Comparison of ENCODE assay signal across 9 cellular contexts in genomic region chr12:26971963-26972362, GRCh38. TPM values are rescaled to one million over a fixed set of nuclear protein-coding genes. Genes with fewer than 3 reads are reported as not detected.
DNase-seq lines count a peak whose midpoint lies in the region; ATAC-seq and TF ChIP-seq lines count a peak whose summit lies in the region.
"Had no signal": no experiment of that assay in that cellular context is flagged by ENCODE, and none has a peak within 500 bp of the region (broad histone marks: within the 10 kb centered on the region; RNA-seq: fewer than 3 reads in every experiment).

No MANE protein-coding gene starts in this region.

- H3K23ac ChIP-seq in neuronal stem cell (ENCODE audit: low read depth, low read length, poor library complexity), result no peak overlapping the region

- H3K4me3 Mint-ChIP-seq in natural killer cell, result peak overlapping the region; percentile 31
- H3K4me3 Mint-ChIP-seq: neural crest cell had no signal

- H3K4me1 ChIP-seq in colonic mucosa, result no peaks in the 10 kb centered on the region
- no peaks in the 10 kb centered on the region for H3K4me1 ChIP-seq in neuronal stem cell (ENCODE audit: control insufficient read depth in 2 of 2, insufficient read depth in 1 of 2, low read depth in 1 of 2, low read length in 2 of 2)

- no peak overlapping the region for H3K27ac ChIP-seq in colonic mucosa
- H3K27ac ChIP-seq in neuronal stem cell (replicated peaks; ENCODE audit: low read length), result no peak overlapping the region

- H3K9ac ChIP-seq in colonic mucosa (ENCODE audit: low read depth in 2 of 2, low read length in 2 of 2) (no peak overlapping the region), neuronal stem cell (ENCODE audit: low read depth, low read length, poor library complexity) (no peak overlapping the region)

- no peak for TF ChIP-seq CTCF in natural killer cell (IDR thresholded peaks at IDR 0.05)
- TF ChIP-seq CTCF in colonic mucosa (IDR thresholded peaks at IDR 0.05), result no peak

- H3K79me1 ChIP-seq in neuronal stem cell (ENCODE audit: low read depth, low read length), result no peaks in the 10 kb centered on the region

- H2BK120ac ChIP-seq in neuronal stem cell (ENCODE audit: low read depth, low read length), result no peak overlapping the region

- peaks cover 15% of the 10 kb centered on the region for H3K36me3 Mint-ChIP-seq in natural killer cell

- H3K9me3 ChIP-seq in colonic mucosa, result no peaks in the 10 kb centered on the region
- peaks cover 0 to under 1% of the 10 kb centered on the region in 2 donors for H3K9me3 ChIP-seq in neuronal stem cell (replicated peaks in 1 of 2; ENCODE audit: control insufficient read depth in 2 of 2, insufficient read depth in 1 of 2, low read depth in 1 of 2, low read length in 2 of 2)

- intact Hi-C loops in natural killer cell (cut with micrococcal nuclease) (loop anchor here (1.0 kb wide), 1 partner anchor 33 kb away; no protein-coding TSS in a partner anchor), colonic mucosa (cut with DNase I) (no loop called here)

- no peak overlapping the region for H2AFZ ChIP-seq in neuronal stem cell (ENCODE audit: low read length)

- H3K14ac ChIP-seq in neuronal stem cell (ENCODE audit: low read length), result no peak overlapping the region

- H2AK5ac ChIP-seq in neuronal stem cell (ENCODE audit: low read depth, low read length), result no peak overlapping the region

- H4K91ac ChIP-seq in neuronal stem cell (ENCODE audit: low read depth, low read length, poor library complexity), result no peak overlapping the region

- H3K36me3 ChIP-seq in colonic mucosa (no peaks in the 10 kb centered on the region), neuronal stem cell (replicated peaks in 1 of 2; ENCODE audit: control insufficient read depth in 2 of 2, insufficient read depth in 2 of 2, low read length in 2 of 2) (peaks cover under 1 to 97% of the 10 kb centered on the region in 2 donors)

- WGBS in neuronal stem cell (ENCODE audit: extremely low coverage in 2 of 2, insufficient read length in 2 of 2, insufficient replicate concordance in 1 of 2), 2 donors, result no CpG with 5 or more reads among the region's 2 CpGs

- H4K8ac ChIP-seq in neuronal stem cell (ENCODE audit: low read depth, low read length), result no peak overlapping the region

- peaks cover 15 to 17% of the 10 kb centered on the region in 2 donors for H3K4me1 Mint-ChIP-seq in natural killer cell
- H3K4me1 Mint-ChIP-seq: neural crest cell had no signal

- H3K4me2 ChIP-seq in neuronal stem cell (ENCODE audit: insufficient read depth, low read length, poor library complexity, severe bottlenecking), result no peak overlapping the region

- H3K27me3 ChIP-seq in colonic mucosa (no peaks in the 10 kb centered on the region), neuronal stem cell (ENCODE audit: control insufficient read depth in 3 of 3, insufficient read depth in 3 of 3, low read depth in 1 of 3, low read length in 3 of 3) (no peaks in the 10 kb centered on the region)

- no peak overlapping the region for H2BK15ac ChIP-seq in neuronal stem cell (ENCODE audit: low read length)

- H3K4me3 ChIP-seq in colonic mucosa (no peak overlapping the region), neuronal stem cell (ENCODE audit: low read length in 2 of 2) (no peak overlapping the region)

- no peaks in the 10 kb centered on the region for H3K9me3 Mint-ChIP-seq in natural killer cell

- peak; percentile 97 for ATAC-seq in GM18498 (IDR thresholded peaks at IDR 0.05; ENCODE audit: unreplicated experiment)
- peak; percentile 93 for ATAC-seq in HG02763 (IDR thresholded peaks at IDR 0.05; ENCODE audit: unreplicated experiment)
- peak; percentile 94 to 99 (median 99) for ATAC-seq in natural killer cell

- no peak overlapping the region for H2BK5ac ChIP-seq in neuronal stem cell (ENCODE audit: low read length)

- peak overlapping the region; percentile 17 to 81 for H3K27ac Mint-ChIP-seq in natural killer cell

- no peak overlapping the region for H2BK12ac ChIP-seq in neuronal stem cell (ENCODE audit: low read length)

- peak; percentile 24 for DNase-seq in activated CD4-positive, alpha-beta T cell treated with anti-CD3 and anti-CD28 coated beads for 1 hour
- DNase-seq in natural killer cell (peak; percentile 35), NCI-H510A treated with DMSO at 0.1 percent for 48 hours (lab: John Stamatoyannopoulos, UW) (no peak), colonic mucosa (no peak), neuronal stem cell (ENCODE audit: low spot score) (no peak), DMS153 treated with DMSO at 0.1 percent for 48 hours (lab: John Stamatoyannopoulos, UW; ENCODE audit: unreplicated experiment) (no peak)

- no peaks in the 10 kb centered on the region for H3K27me3 Mint-ChIP-seq in natural killer cell (ENCODE audit: low read depth in 2 of 2)

- H3K4ac ChIP-seq in neuronal stem cell (ENCODE audit: low read length), result no peak overlapping the region

- no peak overlapping the region for H3K18ac ChIP-seq in neuronal stem cell (ENCODE audit: low read length)

RNA-seq across cellular contexts. Expression of gene FGFR1OP2, which starts 33.7 kb away (rescaled TPM):
- total RNA-seq in natural killer cell (10 to 100 TPM; 43.3 to 59.9 (median 45.3) TPM), colonic mucosa (10 to 100 TPM; 26.4 to 31.1 TPM)
- polyA plus RNA-seq in neuronal stem cell (2013, experiment 1 of 2), result 42.0 TPM
- polyA plus RNA-seq in neuronal stem cell (2013, experiment 2 of 2), result 43.6 TPM

RNA-seq across cellular contexts. Expression of gene INTS13, which starts 34.2 kb away (rescaled TPM):
- total RNA-seq in natural killer cell, result 10 to 100 TPM; 17.5 to 20.8 (median 19.8) TPM
- total RNA-seq in colonic mucosa, result 10 to 100 TPM; 15.8 to 17.9 TPM
- 25.4 TPM for polyA plus RNA-seq in neuronal stem cell (2013, experiment 1 of 2)
- polyA plus RNA-seq in neuronal stem cell (2013, experiment 2 of 2), result 25.9 TPM

RNA-seq across cellular contexts. Expression of gene TM7SF3, which starts 42.2 kb away (rescaled TPM):
- total RNA-seq in natural killer cell (10 to 100 TPM; 32.1 to 48.4 (median 42.6) TPM), colonic mucosa (10 to 100 TPM; 50.0 to 59.1 TPM)
- 38.6 TPM for polyA plus RNA-seq in neuronal stem cell (2013, experiment 1 of 2)
- 37.2 TPM for polyA plus RNA-seq in neuronal stem cell (2013, experiment 2 of 2)

RNA-seq across cellular contexts. Expression of gene MED21, which starts 50.4 kb away (rescaled TPM):
- total RNA-seq in natural killer cell (10 to 100 TPM; 82.7 to 95.9 (median 93.8) TPM), colonic mucosa (10 to 100 TPM; 44.5 to 45.1 TPM)
- 35.9 TPM for polyA plus RNA-seq in neuronal stem cell (2013, experiment 1 of 2)
- 37.9 TPM for polyA plus RNA-seq in neuronal stem cell (2013, experiment 2 of 2)

Comparison
In these comparisons a context has a peak if more than half of its experiments do, and no peak if none do; other contexts are left out.
1. DNase-seq: peak in activated CD4-positive, alpha-beta T cell treated with anti-CD3 and anti-CD28 coated beads for 1 hour (single experiment) and natural killer cell (single experiment); none in NCI-H510A treated with DMSO at 0.1 percent for 48 hours (single experiment), colonic mucosa (single experiment), neuronal stem cell (single experiment) and DMS153 treated with DMSO at 0.1 percent for 48 hours (single experiment).
2. Peak in every context shown above with its lines, with median percentiles within 50 percentile points of each other: ATAC-seq.